ENCODE assay signal across 19 cellular contexts in the genomic region with DNA sequence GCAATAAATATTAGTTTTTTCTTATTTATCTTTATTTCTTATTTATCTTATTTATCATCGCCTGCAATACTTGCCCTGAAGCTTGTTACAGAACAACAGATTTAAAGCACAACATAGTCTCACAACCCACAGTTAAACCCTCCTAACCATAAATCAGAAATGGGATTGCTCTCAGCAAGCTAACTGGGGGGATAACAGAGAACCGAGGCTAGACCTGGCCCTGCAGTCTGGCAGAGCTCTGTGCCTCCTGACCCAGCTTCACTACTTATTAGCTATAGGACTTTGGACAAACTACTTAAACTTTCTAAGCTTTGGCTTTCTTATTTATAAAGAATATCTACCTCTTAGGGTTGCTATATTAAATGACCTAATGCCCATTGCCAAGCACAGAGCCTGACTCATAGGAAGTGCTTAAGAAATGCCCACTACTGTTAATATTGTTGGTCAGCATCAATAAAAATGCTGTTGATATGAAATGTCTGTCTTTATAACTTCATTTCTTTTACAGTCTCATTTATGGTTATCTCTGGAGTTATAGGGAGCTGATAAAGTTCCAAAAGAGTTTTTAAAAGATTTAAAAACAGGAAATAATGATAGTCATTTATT.
DNase-seq lines count a peak whose midpoint lies in the region; ATAC-seq, FAIRE-seq and TF ChIP-seq lines count a peak whose summit lies in the region.
"Had no signal": no experiment of that assay in that cellular context is flagged by ENCODE, and none has a peak within 500 bp of the region (broad histone marks: within the 10 kb centered on the region; RNA-seq: fewer than 3 reads in every experiment).

No MANE protein-coding gene starts in this region.

- H2AFZ ChIP-seq in IMR-90 (replicated peaks; ENCODE audit: low read length, poor library complexity) = no peak overlapping the region

- H3K9me3 ChIP-seq in A549 = no peaks in the 10 kb centered on the region
- H3K9me3 ChIP-seq in IMR-90 (ENCODE audit: control insufficient read depth, insufficient read depth, low read length) = no peaks in the 10 kb centered on the region
- H3K9me3 ChIP-seq: colonic mucosa, spleen had no signal

- peak overlapping the region; percentile 83 for H3K23ac ChIP-seq in IMR-90 (ENCODE audit: low read depth, low read length)
- no peak overlapping the region for H3K23ac ChIP-seq in mesendoderm (ENCODE audit: low read length)

- no peak for TF ChIP-seq EP300 in A549 (IDR thresholded peaks at IDR 0.05)

- peak overlapping the region; percentile 61; the same call in 1 of the 2 replicates for H4K91ac ChIP-seq in IMR-90 (ENCODE audit: insufficient read depth, low read depth, low read length)

- peak overlapping the region; percentile 87 for H3K4me2 ChIP-seq in A549
- H3K4me2 ChIP-seq in IMR-90 (ENCODE audit: low read depth, low read length) = peak overlapping the region; percentile 44; the same call in 1 of the 2 replicates
- no peak overlapping the region for H3K4me2 ChIP-seq in mesendoderm (ENCODE audit: low read length)

- no peak overlapping the region for H3K9ac ChIP-seq in IMR-90 (ENCODE audit: low read depth, low read length)
- H3K9ac ChIP-seq in mesendoderm (ENCODE audit: low read length) = no peak overlapping the region

- H3K4me1 ChIP-seq in A549 (peaks cover 80% of the 10 kb centered on the region), IMR-90 (ENCODE audit: control insufficient read depth, insufficient read depth, low read length) (peaks cover 34% of the 10 kb centered on the region), mesendoderm (ENCODE audit: control insufficient read depth, low read depth, low read length) (no peaks in the 10 kb centered on the region)

- H4K8ac ChIP-seq in IMR-90 (ENCODE audit: low read depth in 2 of 2, low read length in 2 of 2) = peak overlapping the region in 1 of 2 experiments; percentile 75; a peak in 2 of 4 replicates
- no peak overlapping the region for H4K8ac ChIP-seq in mesendoderm (ENCODE audit: low read depth, low read length)

- peak overlapping the region; percentile 49; the same call in 1 of the 2 replicates for H3K4ac ChIP-seq in IMR-90 (ENCODE audit: low read depth, low read length)
- no peak overlapping the region for H3K4ac ChIP-seq in mesendoderm (ENCODE audit: low read depth, low read length)

- in situ Hi-C loops in IMR-90 (cut with MboI; ENCODE audit: low sequenced_read_pairs) = loop anchor here (25.0 kb wide), 1 partner anchor 505 kb away; no protein-coding TSS in a partner anchor

- peak overlapping the region; percentile 78 for H3K14ac ChIP-seq in IMR-90 (replicated peaks; ENCODE audit: low read depth, low read length)

- H3K18ac ChIP-seq in IMR-90 (ENCODE audit: low read depth, low read length) (peak overlapping the region; percentile 82), mesendoderm (ENCODE audit: low read length) (no peak overlapping the region)

- H2AK5ac ChIP-seq in IMR-90 (ENCODE audit: low read depth, low read length) (peak overlapping the region; percentile 83; the same call in 1 of the 2 replicates), mesendoderm (ENCODE audit: low read length) (no peak overlapping the region)

- TF ChIP-seq POLR2A in A549 (IDR thresholded peaks at IDR 0.05; ENCODE audit: low read length) = no peak
- no peak for TF ChIP-seq POLR2A in IMR-90 (IDR thresholded peaks at IDR 0.05; ENCODE audit: low read depth, low read length)

- TF ChIP-seq CTCF in A549 (IDR thresholded peaks at IDR 0.05) (no peak), IMR-90 (conservative IDR thresholded peaks at IDR 0.05; ENCODE audit: low read depth, low read length) (no peak), foreskin fibroblast (IDR thresholded peaks at IDR 0.05; ENCODE audit: low read depth, low read length) (no peak), GM10266 (IDR thresholded peaks at IDR 0.05; ENCODE audit: control insufficient read depth, insufficient read depth, low read depth, missing control alignments) (no peak)

- H3K56ac ChIP-seq in IMR-90 (ENCODE audit: extremely low read depth, insufficient read depth, low read length) (no peak overlapping the region), mesendoderm (ENCODE audit: low read length) (no peak overlapping the region)

- dilution Hi-C loops in IMR-90 (cut with HindIII; ENCODE audit: low sequenced_read_pairs, unreplicated experiment) = no loop called here

- H2BK120ac ChIP-seq in IMR-90 (ENCODE audit: low read depth, low read length) (peak overlapping the region; percentile 87), mesendoderm (ENCODE audit: low read depth, low read length) (no peak overlapping the region)

- H3K79me1 ChIP-seq in IMR-90 (ENCODE audit: low read depth in 1 of 2, low read length in 2 of 2) = peaks cover 21 to 69% of the 10 kb centered on the region in 2 experiments
- no peaks in the 10 kb centered on the region for H3K79me1 ChIP-seq in mesendoderm (ENCODE audit: low read length)

- H4K5ac ChIP-seq in IMR-90 (ENCODE audit: low read depth, low read length) = peak overlapping the region; percentile 89; the same call in 1 of the 2 replicates
- H4K5ac ChIP-seq in mesendoderm (ENCODE audit: low read length) = no peak overlapping the region

- H3K27ac ChIP-seq in A549 = peak overlapping the region; percentile 82 to 86
- H3K27ac ChIP-seq in IMR-90 (ENCODE audit: insufficient read depth, low read length) = peak overlapping the region; percentile 66
- H3K27ac ChIP-seq in mesendoderm (ENCODE audit: low read depth, low read length) = no peak overlapping the region
- H3K27ac ChIP-seq: colonic mucosa had no signal

- CTCF ChIA-PET in A549 (lab: Yijun Ruan, JAX) (interaction anchor here (1.1 to 7.8 kb wide), 4 partner anchors 11 to 88 kb away, joined by 4 to 46 read pairs (median 4); partner anchors contain the start of gene BEND6), IMR-90 (lab: Yijun Ruan, JAX) (interaction anchor here (0.5 to 1.5 kb wide), 3 partner anchors 16 to 115 kb away, joined by 3 to 4 read pairs (median 3); no protein-coding TSS in a partner anchor)

- no peaks in the 10 kb centered on the region for H4K20me1 ChIP-seq in IMR-90 (ENCODE audit: insufficient read depth, low read length)

- peaks cover under 1% of the 10 kb centered on the region for H3K36me3 ChIP-seq in IMR-90 (ENCODE audit: control insufficient read depth, insufficient read depth, low read length)
- H3K36me3 ChIP-seq in mesendoderm (ENCODE audit: control insufficient read depth, insufficient read depth, low read length) = no peaks in the 10 kb centered on the region
- H3K36me3 ChIP-seq: colonic mucosa, spleen had no signal

- TF ChIP-seq RAD21 in A549 (conservative IDR thresholded peaks at IDR 0.05 in 1 of 2, IDR thresholded peaks at IDR 0.05 in 1 of 2) (no peak), IMR-90 (IDR thresholded peaks at IDR 0.05; ENCODE audit: low read length) (no peak)

- intact Hi-C loops in IMR-90 (cut with micrococcal nuclease) = no loop called here

- peaks cover 20% of the 10 kb centered on the region for H3K9me1 ChIP-seq in IMR-90 (ENCODE audit: insufficient read depth, low read length)

- WGBS in A549 (ENCODE audit: missing lambda C conversion rate) = 45% methylated on average over 2 of the region's 2 CpGs
- WGBS in IMR-90 (ENCODE audit: extremely low coverage in 2 of 2, insufficient read length in 1 of 2), 2 experiments = no CpG with 5 or more reads among the region's 2 CpGs
- WGBS in mesendoderm (ENCODE audit: extremely low coverage, insufficient coverage, low lambda C conversion rate) = no CpG with 5 or more reads among the region's 2 CpGs

- H2BK15ac ChIP-seq in IMR-90 (ENCODE audit: low read depth, low read length) (peak overlapping the region; percentile 51; the same call in 1 of the 3 replicates), mesendoderm (replicated peaks; ENCODE audit: low read depth) (no peak overlapping the region)

- BruUV-seq in IMR-90 (replicated peaks; lab: Mats Ljungman, UMichigan) = no TSS peak

- no peaks in the 10 kb centered on the region for H3K79me2 ChIP-seq in mesendoderm (ENCODE audit: control insufficient read depth, insufficient read depth, low read length)

- no peaks in the 10 kb centered on the region for H3K27me3 ChIP-seq in IMR-90 (ENCODE audit: control insufficient read depth, insufficient read depth, low read length)
- no peaks in the 10 kb centered on the region for H3K27me3 ChIP-seq in mesendoderm (ENCODE audit: insufficient read depth, low read length, poor library complexity)
- H3K27me3 ChIP-seq: colonic mucosa, spleen had no signal

- ATAC-seq in A549 (peak in 1 of 2 experiments; percentile 51; a peak in 3 of 6 replicates), IMR-90 (ENCODE audit: low read depth) (no peak)
- ATAC-seq: activated CD8-positive, alpha-beta T cell treated with anti-CD3 and anti-CD28 coated beads for 36 hours; left cardiac atrium had no signal

- H3K4me3 ChIP-seq in A549 = no peak overlapping the region
- H3K4me3 ChIP-seq in IMR-90 (ENCODE audit: insufficient read depth, low read depth, low read length) = no peak overlapping the region
- H3K4me3 ChIP-seq in foreskin fibroblast (ENCODE audit: low read depth in 1 of 2, low read length in 2 of 2) = no peak overlapping the region
- no peak overlapping the region for H3K4me3 ChIP-seq in mesendoderm (ENCODE audit: low read length)
- H3K4me3 ChIP-seq: colonic mucosa, spleen had no signal

- no peak overlapping the region for H2AK9ac ChIP-seq in IMR-90 (replicated peaks; ENCODE audit: low read depth, low read length, poor library complexity)

- FAIRE-seq in A549 (lab: Jason Lieb, UNC) = no peak

- H2BK20ac ChIP-seq in IMR-90 (ENCODE audit: low read depth, low read length) = peak overlapping the region; percentile 87

- H2BK5ac ChIP-seq in IMR-90 (ENCODE audit: low read depth, low read length, poor library complexity, severe bottlenecking) (peak overlapping the region; percentile 89), mesendoderm (ENCODE audit: low read length) (no peak overlapping the region)

- POLR2A ChIA-PET in A549 (lab: Yijun Ruan, JAX) = no interaction called here
- POLR2A ChIA-PET in IMR-90 (lab: Charles Lee; ENCODE audit: unreplicated experiment) = no interaction called here

- DNase-seq in A549 (ENCODE audit: low read depth in 1 of 2, low spot score in 1 of 2) (peak in 1 of 2 experiments; percentile 17), IMR-90 (peak; percentile 50), amniotic epithelial cell (ENCODE audit: low read depth) (peak; percentile 52), foreskin fibroblast (peak; percentile 55 to 75), OCI-M1 (lab: John Stamatoyannopoulos, UW) (no peak), mesendoderm (no peak), NCI-H146 treated with DMSO at 0.1 percent for 48 hours (lab: John Stamatoyannopoulos, UW; ENCODE audit: unreplicated experiment) (no peak), GM10266 (ENCODE audit: extremely low spot score) (no peak)
- DNase-seq: activated CD8-positive, alpha-beta T cell treated with anti-CD3 and anti-CD28 coated beads for 36 hours; amniotic stem cell; CD4-positive, alpha-beta memory T cell; colonic mucosa; erythroblast; hypothalamus; left cardiac atrium; Right ventricle myocardium superior; spleen; stimulated activated naive CD4-positive, alpha-beta T cell; trophoblast cell had no signal

TF ChIP-seq in A549, 52 proteins besides CTCF, POLR2A, EP300 and RAD21 (continues in another document):
- TF ChIP-seq NPAS2 (CRISPR knock-in tag; IDR thresholded peaks at IDR 0.05; ENCODE audit: borderline replicate concordance) = no peak
- no peak for TF ChIP-seq ZNF302 (CRISPR knock-in tag; IDR thresholded peaks at IDR 0.05)

TF ChIP-seq in IMR-90, 13 proteins besides CTCF, POLR2A, EP300 and RAD21 (continues in another document):
- TF ChIP-seq SMC3 (IDR thresholded peaks at IDR 0.05; ENCODE audit: low read depth, low read length) = no peak
- no peak for TF ChIP-seq MXI1 (IDR thresholded peaks at IDR 0.05; ENCODE audit: borderline replicate concordance, low read depth, low read length)

Comparison
In these comparisons a context has a peak if more than half of its experiments do, and no peak if none do; other contexts are left out.
1. DNase-seq: peak in IMR-90 (single experiment), amniotic epithelial cell (single experiment) and foreskin fibroblast (2 of 2); none in OCI-M1 (single experiment), mesendoderm (single experiment), NCI-H146 treated with DMSO at 0.1 percent for 48 hours (single experiment) and GM10266 (single experiment).